ENCODE assay signal across 9 cellular contexts in the genomic region with DNA sequence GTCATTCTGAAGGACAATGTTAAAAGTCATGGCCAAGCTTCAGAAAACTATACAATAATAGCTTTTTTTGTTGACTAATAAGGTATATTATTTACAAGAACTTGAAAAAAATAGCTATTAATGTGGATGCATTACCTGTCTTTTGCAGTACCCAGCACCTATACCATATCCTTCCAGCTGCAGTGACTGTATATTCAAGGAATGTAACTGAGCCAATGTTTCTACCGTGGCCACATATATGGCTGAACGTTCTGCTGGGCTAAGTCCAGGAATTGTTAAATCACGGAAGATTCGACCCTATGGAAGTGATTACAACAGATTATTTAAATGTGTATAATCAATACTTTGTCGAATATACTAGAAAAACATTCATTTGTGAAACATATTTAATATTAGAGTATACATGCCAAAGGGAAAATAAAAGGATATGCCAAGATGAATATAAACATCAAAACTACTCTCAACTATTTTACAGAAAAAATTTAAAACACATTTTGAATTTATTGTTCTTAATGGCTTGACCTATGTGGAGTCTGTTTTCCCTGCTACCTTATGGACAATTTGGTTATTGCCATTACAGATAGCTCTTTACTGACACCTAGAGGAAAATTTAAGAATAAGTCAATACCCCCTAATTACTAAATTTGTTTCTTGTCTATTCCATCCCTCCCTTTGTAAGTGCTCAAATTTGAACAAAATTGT. TPM values are rescaled to one million over a fixed set of nuclear protein-coding genes. Genes with fewer than 3 reads are reported as not detected.
A peak's percentile ranks its signal among the peaks of the same experiment; 100 is the strongest.
DNase-seq lines count a peak whose midpoint lies in the region; ATAC-seq and TF ChIP-seq lines count a peak whose summit lies in the region.
"Had no signal": no experiment of that assay in that cellular context is flagged by ENCODE, and none has a peak within 500 bp of the region (broad histone marks: within the 10 kb centered on the region; RNA-seq: fewer than 3 reads in every experiment).

No MANE protein-coding gene starts in this region.

- no peak overlapping the region for H3K4me2 ChIP-seq in SU-DHL-6 (ENCODE audit: low read depth, low read length, poor library complexity, severe bottlenecking)

- H3K4me3 ChIP-seq in SU-DHL-6 (ENCODE audit: insufficient read depth, low read length, poor library complexity, severe bottlenecking) (no peak overlapping the region), fibroblast of villous mesenchyme (ENCODE audit: low read depth, low read length) (no peak overlapping the region), psoas muscle (no peak overlapping the region)

- ATAC-seq in psoas muscle (peak in 3 of 4 donors; percentile 63 to 77 (median 67)), HG03565 (IDR thresholded peaks at IDR 0.05; ENCODE audit: unreplicated experiment) (no peak)

- H3K27ac ChIP-seq in SU-DHL-6 (ENCODE audit: low read depth, low read length) (no peak overlapping the region), psoas muscle (no peak overlapping the region)

- H2AFZ ChIP-seq in SU-DHL-6 (ENCODE audit: low read depth, low read length, severe bottlenecking), result no peak overlapping the region

- no peaks in the 10 kb centered on the region for H3K4me1 ChIP-seq in psoas muscle

- no peaks in the 10 kb centered on the region for H4K20me1 ChIP-seq in SU-DHL-6 (ENCODE audit: low read depth, low read length)

- intact Hi-C loops in psoas muscle (cut with DNase I), result loop anchor here (2.0 to 10.0 kb wide), 4 partner anchors 105 to 290 kb away; no protein-coding TSS in a partner anchor

- H3K27me3 ChIP-seq in SU-DHL-6 (ENCODE audit: low read length) (no peaks in the 10 kb centered on the region), psoas muscle (ENCODE audit: insufficient read depth in 3 of 3, low read length in 2 of 3) (no peaks in the 10 kb centered on the region)

- no peaks in the 10 kb centered on the region for H3K9me2 ChIP-seq in SU-DHL-6 (replicated peaks; ENCODE audit: insufficient read depth, low read length)

- no peaks in the 10 kb centered on the region for H3K79me2 ChIP-seq in SU-DHL-6 (ENCODE audit: insufficient read depth, low read length)

- no peak overlapping the region for H3K9ac ChIP-seq in SU-DHL-6 (ENCODE audit: low read length)

- H3K36me3 ChIP-seq in SU-DHL-6 (ENCODE audit: low read length) (0 out of 2 replicates have a peak, but pooled peaks cover 8% of the 10 kb centered on the region), psoas muscle (ENCODE audit: insufficient read depth in 1 of 2, low read depth in 1 of 2) (peaks cover 0 to 55% of the 10 kb centered on the region in 2 donors)

- 62 to 73% (median 72%) methylated on average over 5 of the region's 5 CpGs for WGBS in psoas muscle, 3 donors

- 0 out of 2 replicates have a peak, but pooled peaks cover 4% of the 10 kb centered on the region for H3F3A ChIP-seq in SU-DHL-6 (ENCODE audit: insufficient read depth)

- peak; percentile 67 for DNase-seq in NCI-H510A treated with DMSO at 0.1 percent for 48 hours (lab: John Stamatoyannopoulos, UW)
- no peak for DNase-seq in NCI-H510A (lab: John Stamatoyannopoulos, UW)
- peak; percentile 49 for DNase-seq in NCI-H1105 (lab: John Stamatoyannopoulos, UW)
- peak; percentile 69 for DNase-seq in fibroblast of villous mesenchyme (ENCODE audit: low read depth)
- no peak for DNase-seq in psoas muscle
- no peak for DNase-seq in stimulated activated CD4-positive, alpha-beta T cell treated with anti-CD3 and anti-CD28 coated beads, Interleukin-4, amount 100 ng/mL, for 4 hours

- H3K9me3 ChIP-seq in SU-DHL-6 (ENCODE audit: insufficient read depth, low read length) (no peaks in the 10 kb centered on the region), psoas muscle (no peaks in the 10 kb centered on the region)

- TF ChIP-seq CTCF in SU-DHL-6 (IDR thresholded peaks at IDR 0.05; ENCODE audit: insufficient read depth, low read length, poor library complexity, severe bottlenecking) (peak; percentile 44), fibroblast of villous mesenchyme (IDR thresholded peaks at IDR 0.05; ENCODE audit: insufficient read depth, low read depth, low read length) (peak; percentile 70), psoas muscle (IDR thresholded peaks at IDR 0.05) (peak; percentile 79)

RNA-seq across cellular contexts. Expression of gene ACAD11, which starts 17.6 kb away (rescaled TPM):
- total RNA-seq in fibroblast of villous mesenchyme (29.6 and 45.3 TPM in 2 replicates), psoas muscle (1 to 10 TPM; 3.8 to 7.5 (median 6.6) TPM)
- 1 to 10 TPM; 1.8 to 5.7 (median 4.5) TPM for polyA plus RNA-seq in psoas muscle

RNA-seq across cellular contexts. Expression of gene UBA5, which starts 18.1 kb away (rescaled TPM):
- total RNA-seq in fibroblast of villous mesenchyme, result 48.8 and 51.2 TPM in 2 replicates
- total RNA-seq in psoas muscle, result 10 to 100 TPM; 22.2 to 29.2 (median 27.0) TPM
- 10 to 100 TPM; 16.2 to 31.1 (median 25.1) TPM for polyA plus RNA-seq in psoas muscle

RNA-seq across cellular contexts. Expression of gene ACKR4, which starts 44.9 kb away (rescaled TPM):
- 2.9 and 9.5 TPM in 2 replicates for total RNA-seq in fibroblast of villous mesenchyme
- under 1 TPM in 3 of 4 donors, not detected in 1; 0.12 to 0.64 (median 0.43) TPM for total RNA-seq in psoas muscle
- polyA plus RNA-seq in psoas muscle, result under 1 TPM; 0.11 to 0.29 (median 0.17) TPM
- total RNA-seq: CD8-positive, alpha-beta memory T cell had no signal
- polyA plus RNA-seq: CD8-positive, alpha-beta memory T cell had no signal

Comparison
In these comparisons a context has a peak if more than half of its experiments do, and no peak if none do; other contexts are left out.
1. DNase-seq: peak in NCI-H510A treated with DMSO at 0.1 percent for 48 hours (single experiment), NCI-H1105 (single experiment) and fibroblast of villous mesenchyme (single experiment); none in NCI-H510A (single experiment), psoas muscle (0 of 2) and stimulated activated CD4-positive, alpha-beta T cell treated with anti-CD3 and anti-CD28 coated beads, Interleukin-4, amount 100 ng/mL, for 4 hours (0 of 2).
2. Peak in every context shown above with its lines, with median percentiles within 50 percentile points of each other: CTCF ChIP-seq.